Comparison of ENCODE assay signal across 1 cellular context in the genomic region with DNA sequence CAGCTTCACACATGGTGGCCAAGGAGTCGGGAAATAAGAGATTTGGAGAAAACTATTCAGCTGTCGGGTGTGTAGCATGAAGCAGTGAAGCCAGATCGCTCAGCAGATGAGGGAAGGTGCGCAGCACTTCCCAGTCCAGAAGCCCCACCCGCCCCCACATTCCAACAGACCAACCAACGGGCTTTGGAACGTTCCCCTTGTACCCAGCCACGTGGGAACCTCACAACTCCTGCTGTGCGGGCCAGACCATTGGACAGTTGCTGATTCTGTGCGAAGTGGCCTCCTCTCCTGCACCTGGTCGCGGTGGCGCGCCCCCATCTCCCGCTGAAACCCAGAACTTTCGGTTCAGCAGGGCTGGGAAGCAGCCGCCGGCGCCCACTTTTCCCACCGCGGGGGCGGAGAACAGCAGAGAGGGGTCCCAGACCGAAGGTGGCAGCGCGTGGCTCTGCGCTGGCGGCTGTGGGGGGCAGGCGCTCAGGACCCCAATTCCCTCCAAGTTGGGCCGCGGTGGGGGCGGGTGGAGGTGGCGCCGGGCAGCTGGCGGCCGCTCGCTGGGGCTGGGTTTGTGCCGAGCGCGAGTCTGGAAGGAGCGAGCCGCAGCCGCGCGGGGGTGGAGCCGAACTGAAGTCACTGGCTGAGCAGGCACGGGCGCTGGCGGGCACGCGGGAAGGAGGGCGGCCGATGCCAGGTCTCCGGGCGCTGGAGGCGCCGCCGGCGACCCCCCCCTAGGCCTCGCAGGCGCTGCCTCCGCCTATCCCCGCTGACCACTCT.
TF ChIP-seq lines count a peak whose summit lies in the region.

No MANE protein-coding gene starts in this region.

TF ChIP-seq in H1, 55 proteins besides CTCF, POLR2A, EP300 and RAD21 (continued from another document):
- TF ChIP-seq USF2 (IDR thresholded peaks at IDR 0.05; ENCODE audit: low read length), result no peak
- no peak for TF ChIP-seq HDAC2 (IDR thresholded peaks at IDR 0.05; ENCODE audit: borderline replicate concordance in 1 of 2, low read depth in 2 of 2, low read length in 2 of 2)
- TF ChIP-seq BCL11A (IDR thresholded peaks at IDR 0.05; ENCODE audit: low read depth in 2 of 2, low read length in 2 of 2), result no peak
- no peak for TF ChIP-seq SAP30 (IDR thresholded peaks at IDR 0.05; ENCODE audit: insufficient read depth, insufficient replicate concordance, low read length)
- no peak for TF ChIP-seq BACH1 (IDR thresholded peaks at IDR 0.05; ENCODE audit: low read length)
- TF ChIP-seq SUZ12 (IDR thresholded peaks at IDR 0.05; ENCODE audit: low read length), result peak; percentile 41; the same call in 1 of the 2 replicates
- no peak for TF ChIP-seq TBP (IDR thresholded peaks at IDR 0.05; ENCODE audit: low read depth, low read length)
- no peak for TF ChIP-seq HDAC6 (IDR thresholded peaks at IDR 0.05; ENCODE audit: low read depth, low read length)
- no peak for TF ChIP-seq CHD2 (IDR thresholded peaks at IDR 0.05; ENCODE audit: low read length)
- no peak for TF ChIP-seq CREB1 (IDR thresholded peaks at IDR 0.05)
- TF ChIP-seq RNF2 (IDR thresholded peaks at IDR 0.05; ENCODE audit: borderline replicate concordance, low read depth, low read length, missing control alignments, poor library complexity, severe bottlenecking), result peak; percentile 30
- TF ChIP-seq RFX5 (IDR thresholded peaks at IDR 0.05; ENCODE audit: borderline replicate concordance, low read depth, low read length), result no peak
- no peak for TF ChIP-seq CBX8 (IDR thresholded peaks at IDR 0.05; ENCODE audit: borderline replicate concordance, low read depth, low read length)
- TF ChIP-seq EZH2 (IDR thresholded peaks at IDR 0.05; ENCODE audit: low read depth, low read length, severe bottlenecking), result peak; percentile 44
- TF ChIP-seq SP2 (IDR thresholded peaks at IDR 0.05; ENCODE audit: low read length), result no peak
- TF ChIP-seq ASH2L (IDR thresholded peaks at IDR 0.05; ENCODE audit: low read length), result peak; percentile 79
- no peak for TF ChIP-seq GTF2F1 (IDR thresholded peaks at IDR 0.05; ENCODE audit: borderline replicate concordance, low read depth, low read length)
- TF ChIP-seq SIRT6 (IDR thresholded peaks at IDR 0.05; ENCODE audit: low read length), result no peak
- peak; percentile 46; the same call in 1 of the 2 replicates for TF ChIP-seq TEAD4 (IDR thresholded peaks at IDR 0.05; ENCODE audit: low read depth, low read length)
- TF ChIP-seq KDM5A (IDR thresholded peaks at IDR 0.05; ENCODE audit: low read length), result no peak
- TF ChIP-seq BRCA1 (IDR thresholded peaks at IDR 0.05; ENCODE audit: low read depth, low read length), result no peak
- TF ChIP-seq E2F6 (IDR thresholded peaks at IDR 0.05), result peak; percentile 93
- TF ChIP-seq JUND (IDR thresholded peaks at IDR 0.05; ENCODE audit: low read length), result no peak
- peak; percentile 97 for TF ChIP-seq KDM4A (IDR thresholded peaks at IDR 0.05; ENCODE audit: low read depth, low read length, severe bottlenecking)
- no peak for TF ChIP-seq FOSL1 (IDR thresholded peaks at IDR 0.05; ENCODE audit: insufficient read depth, low read depth, low read length)
- no peak for TF ChIP-seq JUN (IDR thresholded peaks at IDR 0.05; ENCODE audit: low read depth, low read length)
- no peak for TF ChIP-seq SIX5 (IDR thresholded peaks at IDR 0.05; ENCODE audit: low read depth, low read length)
- TF ChIP-seq ATF2 (IDR thresholded peaks at IDR 0.05; ENCODE audit: low read length), result no peak
- TF ChIP-seq RBBP5 (IDR thresholded peaks at IDR 0.05; ENCODE audit: borderline replicate concordance, low read depth, low read length), result peak; percentile 47; the same call in 1 of the 2 replicates
- TF ChIP-seq MAX (IDR thresholded peaks at IDR 0.05), result peak; percentile 67
- TF ChIP-seq PHF8 (conservative IDR thresholded peaks at IDR 0.05; ENCODE audit: low read depth, low read length), result 0 out of 2 replicates have a peak, but pooled peaks have one; percentile 13
- no peak for TF ChIP-seq NANOG (IDR thresholded peaks at IDR 0.05; ENCODE audit: insufficient read depth, low read depth, low read length, poor library complexity, severe bottlenecking)
- no peak for TF ChIP-seq MAFK (IDR thresholded peaks at IDR 0.05; ENCODE audit: low read depth, low read length)
- no peak for TF ChIP-seq SRF (IDR thresholded peaks at IDR 0.05; ENCODE audit: low read depth, low read length)
- no peak for TF ChIP-seq ATF3 (IDR thresholded peaks at IDR 0.05; ENCODE audit: insufficient read depth, low read depth, low read length)
